10 cellular contexts compared by ENCODE assay signal in genomic region chr12:116879509-116880212, GRCh38. TPM values are rescaled to one million over a fixed set of nuclear protein-coding genes. Genes with fewer than 3 reads are reported as not detected.
DNase-seq lines count a peak whose midpoint lies in the region; TF ChIP-seq lines count a peak whose summit lies in the region.
"Had no signal": no experiment of that assay in that cellular context is flagged by ENCODE, and none has a peak within 500 bp of the region (broad histone marks: within the 10 kb centered on the region; RNA-seq: fewer than 3 reads in every experiment).

No MANE protein-coding gene starts in this region.

- intact Hi-C loops in esophagus squamous epithelium (cut with DNase I), result no loop called here

- H3K4me1 Mint-ChIP-seq in T-helper 1 cell treated with Interleukin-12 subunit alpha and Interleukin-12 subunit beta and Interleukin-4 antibody, amounts not matched to agents 30 μg/mL and 1 μg/mL, for 36 hours (ENCODE audit: low read depth), result peaks cover 21% of the 10 kb centered on the region

- H3K36me3 Mint-ChIP-seq in T-helper 1 cell treated with Interleukin-12 subunit alpha and Interleukin-12 subunit beta and Interleukin-4 antibody, amounts not matched to agents 30 μg/mL and 1 μg/mL, for 36 hours (ENCODE audit: low read depth), result no peaks in the 10 kb centered on the region

- TF ChIP-seq CTCF in esophagus squamous epithelium (IDR thresholded peaks at IDR 0.05) (no peak), GM10248 (IDR thresholded peaks at IDR 0.05; ENCODE audit: control extremely low read depth, extremely low read depth, low read depth, missing control alignments) (no peak)

- POLR2A ChIA-PET in GM10248 (lab: Yijun Ruan, JAX), result no interaction called here

- H3K4me3 Mint-ChIP-seq in T-helper 1 cell treated with Interleukin-12 subunit alpha and Interleukin-12 subunit beta and Interleukin-4 antibody, amounts not matched to agents 30 μg/mL and 1 μg/mL, for 36 hours, result peak overlapping the region; percentile 73

- peak overlapping the region in 2 of 3 donors; percentile 38 to 51 for H3K9ac ChIP-seq in skeletal muscle tissue (ENCODE audit: low read depth in 1 of 3, low read length in 3 of 3)
- H3K9ac ChIP-seq: parathyroid adenoma had no signal

- H3K27me3 Mint-ChIP-seq in T-helper 1 cell treated with Interleukin-12 subunit alpha and Interleukin-12 subunit beta and Interleukin-4 antibody, amounts not matched to agents 30 μg/mL and 1 μg/mL, for 36 hours (ENCODE audit: low read depth), result peaks cover 88% of the 10 kb centered on the region

- CTCF ChIA-PET in GM10248 (lab: Yijun Ruan, JAX), result interaction anchor here (2.0 to 3.7 kb wide), 2 partner anchors 8 to 16 kb away, joined by 7 to 9 read pairs; no protein-coding TSS in a partner anchor

- no peak for TF ChIP-seq POLR2A in esophagus squamous epithelium (IDR thresholded peaks at IDR 0.05)

- H3K9me3 ChIP-seq in esophagus squamous epithelium, result peaks cover 0 to 2% (median 1%) of the 10 kb centered on the region in 3 donors
- peaks cover 0 to 1% (median under 1%) of the 10 kb centered on the region in 3 donors for H3K9me3 ChIP-seq in skeletal muscle tissue (ENCODE audit: control insufficient read depth in 3 of 3, low read length in 3 of 3)

- DNase-seq in T-helper 1 cell (no peak), RPMI8226 (peak; percentile 56), esophagus squamous epithelium (lab: John Stamatoyannopoulos, UW) (no peak), NCI-H2196 (lab: John Stamatoyannopoulos, UW; ENCODE audit: unreplicated experiment) (no peak), GM10248 (ENCODE audit: extremely low spot score) (no peak), COR-L47 (lab: John Stamatoyannopoulos, UW) (no peak)

- WGBS in esophagus squamous epithelium, 2 donors, result 0 to 9% methylated on average over 1 to 10 of the region's 52 CpGs

- no peak overlapping the region for H3K27ac Mint-ChIP-seq in T-helper 1 cell treated with Interleukin-12 subunit alpha and Interleukin-12 subunit beta and Interleukin-4 antibody, amounts not matched to agents 30 μg/mL and 1 μg/mL, for 36 hours

- H3K27me3 ChIP-seq in esophagus squamous epithelium (peaks cover 0 to 100% (median 18%) of the 10 kb centered on the region in 4 donors), skeletal muscle tissue (ENCODE audit: control insufficient read depth in 3 of 3, insufficient read depth in 3 of 3, low read length in 3 of 3) (peaks cover 61 to 72% (median 63%) of the 10 kb centered on the region in 3 donors)

- no peaks in the 10 kb centered on the region for H3K36me3 ChIP-seq in esophagus squamous epithelium
- H3K36me3 ChIP-seq in skeletal muscle tissue (ENCODE audit: control insufficient read depth in 3 of 3, insufficient read depth in 3 of 3, low read length in 3 of 3), result no peaks in the 10 kb centered on the region

- H3K9me3 Mint-ChIP-seq in T-helper 1 cell treated with Interleukin-12 subunit alpha and Interleukin-12 subunit beta and Interleukin-4 antibody, amounts not matched to agents 30 μg/mL and 1 μg/mL, for 36 hours, result no peaks in the 10 kb centered on the region

- H3K4me1 ChIP-seq in esophagus squamous epithelium (peaks cover 20 to 51% (median 33%) of the 10 kb centered on the region in 3 donors), skeletal muscle tissue (ENCODE audit: control insufficient read depth in 3 of 3, insufficient read depth in 3 of 3, low read length in 3 of 3) (peaks cover 30 to 34% (median 32%) of the 10 kb centered on the region in 3 donors)
- H3K4me1 ChIP-seq: parathyroid adenoma had no signal

- no peak overlapping the region for H3K27ac ChIP-seq in esophagus squamous epithelium
- no peak overlapping the region for H3K27ac ChIP-seq in skeletal muscle tissue (ENCODE audit: low read depth, low read length)
- H3K27ac ChIP-seq: C4-2B, parathyroid adenoma had no signal

- H3K4me3 ChIP-seq in esophagus squamous epithelium (peak overlapping the region; percentile 8 to 65 (median 36)), skeletal muscle tissue (ENCODE audit: low read length in 3 of 3) (peak overlapping the region in 2 of 3 donors; percentile 38 to 52)

RNA-seq across cellular contexts. Expression of gene HRK, which starts 1.6 kb away (rescaled TPM):
- total RNA-seq in esophagus squamous epithelium (under 1 TPM; 0.19 to 1.00 (median 0.25) TPM), skeletal muscle tissue (0.52 TPM)

RNA-seq across cellular contexts. Expression of gene FBXW8, which starts 31.1 kb away (rescaled TPM):
- 10 to 100 TPM in 2 of 4 donors, 1 to 10 TPM in 2; 7.4 to 15.4 (median 10.2) TPM for total RNA-seq in esophagus squamous epithelium
- total RNA-seq in skeletal muscle tissue, result 8.9 TPM
